In genomic region chr7:115475774-115476407, GRCh38 we compare ENCODE assay signal across 10 cellular contexts.
DNase-seq lines count a peak whose midpoint lies in the region; ATAC-seq and TF ChIP-seq lines count a peak whose summit lies in the region.
"Had no signal": no experiment of that assay in that cellular context is flagged by ENCODE, and none has a peak within 500 bp of the region (broad histone marks: within the 10 kb centered on the region; RNA-seq: fewer than 3 reads in every experiment).

No MANE protein-coding gene starts in this region.

- no peaks in the 10 kb centered on the region for H4K20me1 ChIP-seq in hepatocyte (ENCODE audit: insufficient read depth, poor library complexity, severe bottlenecking)

- intact Hi-C loops in gastrocnemius medialis (cut with DNase I; ENCODE audit: low total_unique reads), result no loop called here

- no peak for ATAC-seq in omental fat pad (ENCODE audit: low FRiP score)
- no peak for ATAC-seq in gastrocnemius medialis
- ATAC-seq in GM21360 (IDR thresholded peaks at IDR 0.05; ENCODE audit: unreplicated experiment), result no peak

- no peak overlapping the region for H3K27ac ChIP-seq in hepatocyte
- H3K27ac ChIP-seq in gastrocnemius medialis, result no peak overlapping the region

- WGBS in hepatocyte (ENCODE audit: low lambda C conversion rate, missing lambda C conversion rate), result 56% methylated on average over 13 of the region's 14 CpGs

- H3K79me2 ChIP-seq in hepatocyte, result no peaks in the 10 kb centered on the region

- DNase-seq in stimulated activated CD4-positive, alpha-beta T cell treated with anti-CD3 and anti-CD28 coated beads, Interleukin-4, amount 100 ng/mL, for 24 hours, result peak; percentile 12
- DNase-seq in stimulated activated CD4-positive, alpha-beta T cell treated with anti-CD3 and anti-CD28 coated beads, Interleukin-2, amount 100 ng/mL, for 24 hours, result no peak
- peak; percentile 37 for DNase-seq in NOMO-1 treated with DMSO at 0.1 percent for 48 hours (lab: John Stamatoyannopoulos, UW; ENCODE audit: unreplicated experiment)
- peak; percentile 44 for DNase-seq in hepatocyte (ENCODE audit: low spot score)
- no peak for DNase-seq in omental fat pad (ENCODE audit: low spot score)
- DNase-seq in NCI-H82 treated with DMSO at 0.1 percent for 48 hours (lab: John Stamatoyannopoulos, UW; ENCODE audit: unreplicated experiment), result no peak
- no peak for DNase-seq in gastrocnemius medialis
- DNase-seq: cerebellar nuclear complex; stimulated activated naive CD4-positive, alpha-beta T cell had no signal

- H3K4me3 ChIP-seq in hepatocyte (no peak overlapping the region), gastrocnemius medialis (no peak overlapping the region)

- H2AFZ ChIP-seq in hepatocyte, result no peak overlapping the region

- H3K9me2 ChIP-seq in hepatocyte (replicated peaks; ENCODE audit: insufficient read depth), result peaks cover 3% of the 10 kb centered on the region

- H3K36me3 ChIP-seq in hepatocyte (replicated peaks; ENCODE audit: insufficient read depth, low read depth) (no peaks in the 10 kb centered on the region), gastrocnemius medialis (no peaks in the 10 kb centered on the region)

- H3K4me1 ChIP-seq in hepatocyte (ENCODE audit: insufficient read depth), result no peaks in the 10 kb centered on the region
- no peaks in the 10 kb centered on the region for H3K4me1 ChIP-seq in gastrocnemius medialis

- TF ChIP-seq CTCF in hepatocyte (IDR thresholded peaks at IDR 0.05; ENCODE audit: poor library complexity), result peak; percentile 46
- no peak for TF ChIP-seq CTCF in omental fat pad (IDR thresholded peaks at IDR 0.05)
- no peak for TF ChIP-seq CTCF in gastrocnemius medialis (IDR thresholded peaks at IDR 0.05 in 4 of 5, conservative IDR thresholded peaks at IDR 0.05 in 1 of 5)

- in situ Hi-C loops in gastrocnemius medialis (cut with MboI; ENCODE audit: low sequenced_read_pairs in 4 of 4), result no loop called here

- H3K4me2 ChIP-seq in hepatocyte, result peak overlapping the region; percentile 90

- TF ChIP-seq POLR2A in gastrocnemius medialis (IDR thresholded peaks at IDR 0.05), result no peak

- H3K27me3 ChIP-seq in hepatocyte (peaks cover 11% of the 10 kb centered on the region), gastrocnemius medialis (peaks cover 3 to 17% (median 4%) of the 10 kb centered on the region in 3 donors)

- H3K9me3 ChIP-seq in hepatocyte (ENCODE audit: low read depth) (no peaks in the 10 kb centered on the region), gastrocnemius medialis (no peaks in the 10 kb centered on the region)

Comparison
In these comparisons a context has a peak if more than half of its experiments do, and no peak if none do; other contexts are left out.
1. DNase-seq: peak in stimulated activated CD4-positive, alpha-beta T cell treated with anti-CD3 and anti-CD28 coated beads, Interleukin-4, amount 100 ng/mL, for 24 hours (single experiment), NOMO-1 treated with DMSO at 0.1 percent for 48 hours (single experiment) and hepatocyte (single experiment); none in stimulated activated CD4-positive, alpha-beta T cell treated with anti-CD3 and anti-CD28 coated beads, Interleukin-2, amount 100 ng/mL, for 24 hours (0 of 2), omental fat pad (single experiment), NCI-H82 treated with DMSO at 0.1 percent for 48 hours (single experiment) and gastrocnemius medialis (0 of 2).